Comparison of ENCODE assay signal across 31 cellular contexts in the genomic region with DNA sequence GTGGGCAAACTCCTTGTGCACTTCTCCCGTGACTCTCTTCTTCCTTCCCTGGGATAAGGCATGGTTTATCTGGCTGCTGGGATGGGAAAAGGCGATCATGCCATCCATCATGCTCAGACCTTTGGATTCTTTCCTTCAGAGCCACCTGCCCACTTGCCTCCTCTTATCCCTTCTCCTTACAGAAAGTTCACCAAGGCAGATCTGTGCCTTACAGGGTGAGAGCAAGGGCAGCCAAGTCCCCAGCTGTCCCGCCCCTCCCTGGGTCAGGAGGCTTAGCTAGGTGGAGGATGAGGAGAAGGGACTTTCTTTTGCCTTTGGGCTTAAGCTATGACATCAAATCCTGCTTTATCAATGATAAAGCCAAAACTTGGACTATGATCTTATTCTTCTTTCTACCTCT. TPM values are rescaled to one million over a fixed set of nuclear protein-coding genes. Genes with fewer than 3 reads are reported as not detected.
DNase-seq lines count a peak whose midpoint lies in the region; ATAC-seq, FAIRE-seq and TF ChIP-seq lines count a peak whose summit lies in the region.
"Had no signal": no experiment of that assay in that cellular context is flagged by ENCODE, and none has a peak within 500 bp of the region (broad histone marks: within the 10 kb centered on the region; RNA-seq: fewer than 3 reads in every experiment).

No MANE protein-coding gene starts in this region.

- H3K4me3 ChIP-seq in right atrium auricular region (no peak overlapping the region), mesenchymal stem cell (ENCODE audit: insufficient read depth in 1 of 2, low read depth in 1 of 2, low read length in 2 of 2) (no peak overlapping the region), gastrocnemius medialis (no peak overlapping the region), upper lobe of right lung (no peak overlapping the region)
- H3K4me3 ChIP-seq: cardiac muscle cell, K562, lung, mucosa of descending colon, SJCRH30 had no signal

- peaks cover 0 to 25% of the 10 kb centered on the region in 2 donors for H3K4me1 ChIP-seq in right atrium auricular region
- H3K4me1 ChIP-seq in mesenchymal stem cell (ENCODE audit: control insufficient read depth, insufficient read depth, low read depth, low read length) = no peaks in the 10 kb centered on the region
- H3K4me1 ChIP-seq in gastrocnemius medialis = no peaks in the 10 kb centered on the region
- H3K4me1 ChIP-seq in upper lobe of right lung = peaks cover 6% of the 10 kb centered on the region
- H3K4me1 ChIP-seq: SJCRH30 had no signal

- H2AFZ ChIP-seq in mesenchymal stem cell (ENCODE audit: low read depth, low read length) = no peak overlapping the region

- in situ Hi-C loops in gastrocnemius medialis (cut with MboI; ENCODE audit: low sequenced_read_pairs in 4 of 4) = no loop called here

- peak overlapping the region in 1 of 2 donors; percentile 28 for H3K27ac ChIP-seq in right atrium auricular region
- H3K27ac ChIP-seq in mesenchymal stem cell (ENCODE audit: low read length, poor library complexity, severe bottlenecking) = no peak overlapping the region
- peak overlapping the region in 3 of 4 donors; percentile 0 to 43 (median 6) for H3K27ac ChIP-seq in gastrocnemius medialis
- H3K27ac ChIP-seq in upper lobe of right lung = no peak overlapping the region
- H3K27ac ChIP-seq: cardiac muscle cell, SJCRH30 had no signal

- H3K4me2 ChIP-seq in mesenchymal stem cell (ENCODE audit: low read length, poor library complexity, severe bottlenecking) = no peak overlapping the region

- WGBS in mesenchymal stem cell = 83% methylated on average over 2 of the region's 3 CpGs

- intact Hi-C loops in left ventricle myocardium superior (cut with micrococcal nuclease) = no loop called here
- intact Hi-C loops in gastrocnemius medialis (cut with DNase I; ENCODE audit: low total_unique reads) = no loop called here
- intact Hi-C loops in upper lobe of right lung (cut with DNase I) = no loop called here

- H3K36me3 ChIP-seq in right atrium auricular region = no peaks in the 10 kb centered on the region
- no peaks in the 10 kb centered on the region for H3K36me3 ChIP-seq in mesenchymal stem cell (ENCODE audit: control insufficient read depth in 1 of 2, insufficient read depth in 2 of 2, low read depth in 1 of 2, low read length in 2 of 2)
- no peaks in the 10 kb centered on the region for H3K36me3 ChIP-seq in gastrocnemius medialis
- no peaks in the 10 kb centered on the region for H3K36me3 ChIP-seq in upper lobe of right lung
- H3K36me3 ChIP-seq: cardiac muscle cell, SJCRH30 had no signal

- peak overlapping the region; percentile 46 to 89 for H2BK12ac ChIP-seq in mesenchymal stem cell (ENCODE audit: low read length in 2 of 2)

- no peaks in the 10 kb centered on the region for H3K9me3 ChIP-seq in right atrium auricular region
- H3K9me3 ChIP-seq in mesenchymal stem cell (ENCODE audit: control insufficient read depth, low read length) = no peaks in the 10 kb centered on the region
- H3K9me3 ChIP-seq in gastrocnemius medialis = no peaks in the 10 kb centered on the region
- H3K9me3 ChIP-seq in upper lobe of right lung = no peaks in the 10 kb centered on the region
- H3K9me3 ChIP-seq: mucosa of descending colon, SJCRH30 had no signal

- H3K27me3 ChIP-seq in right atrium auricular region (no peaks in the 10 kb centered on the region), mesenchymal stem cell (ENCODE audit: control insufficient read depth in 1 of 2, insufficient read depth in 1 of 2, low read length in 2 of 2) (no peaks in the 10 kb centered on the region), gastrocnemius medialis (no peaks in the 10 kb centered on the region), upper lobe of right lung (no peaks in the 10 kb centered on the region)
- H3K27me3 ChIP-seq: cardiac muscle cell, SJCRH30 had no signal

- no peak overlapping the region for H3K9ac ChIP-seq in mesenchymal stem cell (ENCODE audit: low read length)

- H2AK5ac ChIP-seq in mesenchymal stem cell (ENCODE audit: low read length, severe bottlenecking) = no peak overlapping the region

- H2BK120ac ChIP-seq in mesenchymal stem cell (ENCODE audit: low read depth, low read length) = no peak overlapping the region

- no peaks in the 10 kb centered on the region for H3K79me1 ChIP-seq in mesenchymal stem cell (replicated peaks; ENCODE audit: low read length, poor library complexity, severe bottlenecking)

- FAIRE-seq in HTR-8/SVneo (lab: Jason Lieb, UNC) = no peak
- FAIRE-seq: A204.1, K562 had no signal

- no peak overlapping the region for H4K8ac ChIP-seq in mesenchymal stem cell (ENCODE audit: low read length)

- DNase-seq in left ventricle myocardium superior = no peak
- DNase-seq in right atrium auricular region (ENCODE audit: low spot score) = no peak
- DNase-seq in mesenchymal stem cell = no peak
- DNase-seq in gastrocnemius medialis = no peak
- DNase-seq in HTR-8/SVneo (ENCODE audit: insufficient read length, low spot score) = no peak
- DNase-seq in hippocampal formation (lab: John Stamatoyannopoulos, UW) = no peak
- no peak for DNase-seq in upper lobe of right lung
- DNase-seq: activated CD4-positive, alpha-beta T cell treated with anti-CD3 and anti-CD28 coated beads, Interleukin-2, amount 10 ng/mL, durations not matched to agents 7 days and 5 days; activated effector memory CD4-positive, alpha-beta T cell treated with Interleukin-2 at 50 U/mL for 16 hours; activated T-cell treated with anti-CD3 and anti-CD28 coated beads, Interleukin-2, amount 50 U/mL, for 1 hour; Calu3; cortex of kidney; DMS79 treated with DMSO at 0.1 percent for 48 hours; effector memory CD8-positive, alpha-beta T cell; GDM1; head of caudate nucleus; NCI-H1048; NCI-H1694; nephron progenitor cell; SJCRH30; T1000 had no signal

- H3K14ac ChIP-seq in mesenchymal stem cell (ENCODE audit: low read length in 2 of 2) = no peak overlapping the region

- H2BK15ac ChIP-seq in mesenchymal stem cell (ENCODE audit: low read depth, poor library complexity, severe bottlenecking) = no peak overlapping the region

- TF ChIP-seq CTCF in right atrium auricular region (IDR thresholded peaks at IDR 0.05) = no peak
- TF ChIP-seq CTCF in gastrocnemius medialis (IDR thresholded peaks at IDR 0.05 in 4 of 5, conservative IDR thresholded peaks at IDR 0.05 in 1 of 5) = no peak
- no peak for TF ChIP-seq CTCF in upper lobe of right lung (IDR thresholded peaks at IDR 0.05)

- TF ChIP-seq POLR2A in gastrocnemius medialis (IDR thresholded peaks at IDR 0.05) (no peak), GM18505 (IDR thresholded peaks at IDR 0.05; ENCODE audit: borderline replicate concordance, extremely low read depth, insufficient read depth, insufficient read length) (no peak)

- ATAC-seq in left ventricle myocardium superior (peak; percentile 22), gastrocnemius medialis (no peak), GM18505 (IDR thresholded peaks at IDR 0.05; ENCODE audit: unreplicated experiment) (no peak), upper lobe of right lung (no peak)
- ATAC-seq: activated naive CD4-positive, alpha-beta T cell treated with anti-CD3 and anti-CD28 coated beads, Interleukin-2, amount 50 U/mL, for 72 hours; effector memory CD8-positive, alpha-beta T cell; K562 had no signal

- H3K18ac ChIP-seq in mesenchymal stem cell (ENCODE audit: low read depth in 1 of 2, low read length in 2 of 2) = peak overlapping the region; percentile 5 to 34

- peak overlapping the region; percentile 90 for H4K91ac ChIP-seq in mesenchymal stem cell (ENCODE audit: low read length)

- H3K23ac ChIP-seq in mesenchymal stem cell (ENCODE audit: low read length in 2 of 2) = no peak overlapping the region

- H3K4ac ChIP-seq in mesenchymal stem cell (ENCODE audit: low read depth in 1 of 2, low read length in 2 of 2) = peak overlapping the region in 1 of 2 experiments; percentile 35

- H2BK5ac ChIP-seq in mesenchymal stem cell (ENCODE audit: low read depth, low read length, poor library complexity, severe bottlenecking) = no peak overlapping the region

RNA-seq across cellular contexts. Expression of a gene that starts 47.6 kb away (rescaled TPM):
- total RNA-seq in left ventricle myocardium superior (3.0 TPM), right atrium auricular region (1 to 10 TPM; 3.4 to 4.0 TPM), gastrocnemius medialis (1 to 10 TPM; 2.0 to 6.1 (median 3.3) TPM), upper lobe of right lung (0.61 TPM)
- 46.9 TPM for polyA plus RNA-seq in mesenchymal stem cell (2013, experiment 1 of 2)
- polyA plus RNA-seq in mesenchymal stem cell (2013, experiment 2 of 2) = 47.3 TPM
- total RNA-seq: activated CD4-positive, alpha-beta T cell treated with anti-CD3 and anti-CD28 coated beads, Interleukin-2, amount 10 ng/mL, durations not matched to agents 7 days and 5 days; activated CD8-positive, alpha-beta memory T cell treated with anti-CD3 and anti-CD28 coated beads for 36 hours; activated naive CD4-positive, alpha-beta T cell treated with anti-CD3 and anti-CD28 coated beads, Interleukin-2, amount 50 U/mL, for 72 hours; Calu3; epithelial cell of proximal tubule; HT-29; K562 had no signal
- polyA plus RNA-seq: K562 had no signal

Comparison
In these comparisons a context has a peak if more than half of its experiments do, and no peak if none do; other contexts are left out.
1. H3K27ac ChIP-seq: peak in gastrocnemius medialis (3 of 4); none in mesenchymal stem cell (single experiment) and upper lobe of right lung (single experiment).